In genomic region chr7:116954443-116954838, GRCh38 we compare ENCODE assay signal across 8 cellular contexts. TPM values are rescaled to one million over a fixed set of nuclear protein-coding genes. Genes with fewer than 3 reads are reported as not detected.
DNase-seq lines count a peak whose midpoint lies in the region; FAIRE-seq and TF ChIP-seq lines count a peak whose summit lies in the region.

No MANE protein-coding gene starts in this region.

- no peaks in the 10 kb centered on the region for H4K20me1 ChIP-seq in Karpas-422 (ENCODE audit: insufficient read depth, low read depth, low read length)

- H3K9me2 ChIP-seq in Karpas-422 (replicated peaks; ENCODE audit: insufficient read depth, low read length), result no peaks in the 10 kb centered on the region

- H2AFZ ChIP-seq in Karpas-422 (ENCODE audit: low read length), result peak overlapping the region; percentile 83; the same call in 1 of the 2 replicates

- H3K36me3 ChIP-seq in ES-I3 (ENCODE audit: insufficient read depth, low read length) (no peaks in the 10 kb centered on the region), Karpas-422 (ENCODE audit: insufficient read depth, low read length) (no peaks in the 10 kb centered on the region), neutrophil (no peaks in the 10 kb centered on the region)
- no peaks in the 10 kb centered on the region for H3K36me3 ChIP-seq in effector memory CD4-positive, alpha-beta T cell (ENCODE audit: control insufficient read depth, insufficient read depth, low read length)

- H3K9me3 ChIP-seq in ES-I3 (ENCODE audit: control insufficient read depth, insufficient read depth, low read length) (no peaks in the 10 kb centered on the region), Karpas-422 (ENCODE audit: low read length) (no peaks in the 10 kb centered on the region), neutrophil (no peaks in the 10 kb centered on the region)
- no peaks in the 10 kb centered on the region for H3K9me3 ChIP-seq in effector memory CD4-positive, alpha-beta T cell (ENCODE audit: control insufficient read depth, low read length)

- H3K27me3 ChIP-seq in Karpas-422 (ENCODE audit: low read length) (no peaks in the 10 kb centered on the region), neutrophil (peaks cover 4% of the 10 kb centered on the region)
- no peaks in the 10 kb centered on the region for H3K27me3 ChIP-seq in effector memory CD4-positive, alpha-beta T cell (replicated peaks; ENCODE audit: control insufficient read depth, insufficient read depth, low read length, poor library complexity, severe bottlenecking)

- FAIRE-seq in frontal cortex (lab: Jason Lieb, UNC), result no peak

- H3K9ac ChIP-seq in ES-I3 (ENCODE audit: low read depth, low read length) (peak overlapping the region; percentile 88), Karpas-422 (ENCODE audit: low read length) (peak overlapping the region; percentile 70)

- TF ChIP-seq CTCF in neutrophil (IDR thresholded peaks at IDR 0.05), result no peak

- H3K79me2 ChIP-seq in Karpas-422 (ENCODE audit: low read length), result no peaks in the 10 kb centered on the region

- peak overlapping the region; percentile 72 for H3K4me3 ChIP-seq in Karpas-422 (ENCODE audit: low read length)
- H3K4me3 ChIP-seq in effector memory CD4-positive, alpha-beta T cell (ENCODE audit: insufficient read depth, low read depth, low read length, poor library complexity, severe bottlenecking), result peak overlapping the region; percentile 78
- peak overlapping the region; percentile 62 to 66 for H3K4me3 ChIP-seq in neutrophil (ENCODE audit: low read depth in 1 of 2, low read length in 1 of 2)

- DNase-seq in Karpas-422 (no peak), NCI-H146 treated with DMSO at 0.1 percent for 48 hours (lab: John Stamatoyannopoulos, UW; ENCODE audit: unreplicated experiment) (no peak), frontal cortex (ENCODE audit: low spot score in 2 of 2) (no peak), GOT3 (lab: John Stamatoyannopoulos, UW) (no peak), epidermal melanocyte (ENCODE audit: insufficient read length, low spot score) (no peak)
- DNase-seq in effector memory CD4-positive, alpha-beta T cell, result no peak

- peak overlapping the region; percentile 77 for H3K4me2 ChIP-seq in Karpas-422 (ENCODE audit: low read depth, low read length, poor library complexity, severe bottlenecking)

- no peak overlapping the region for H3K27ac ChIP-seq in Karpas-422 (ENCODE audit: low read length)
- peak overlapping the region; percentile 50 for H3K27ac ChIP-seq in effector memory CD4-positive, alpha-beta T cell (ENCODE audit: insufficient read depth, low read length, poor library complexity, severe bottlenecking)
- no peak overlapping the region for H3K27ac ChIP-seq in neutrophil

- H3K4me1 ChIP-seq in ES-I3 (ENCODE audit: insufficient read depth, low read length), result no peaks in the 10 kb centered on the region
- peaks cover 11% of the 10 kb centered on the region for H3K4me1 ChIP-seq in Karpas-422 (ENCODE audit: low read length)
- H3K4me1 ChIP-seq in effector memory CD4-positive, alpha-beta T cell (ENCODE audit: control insufficient read depth, insufficient read depth, low read length, poor library complexity, severe bottlenecking), result peaks cover 7% of the 10 kb centered on the region
- peaks cover 16 to 23% of the 10 kb centered on the region in 2 experiments for H3K4me1 ChIP-seq in neutrophil (ENCODE audit: control insufficient read depth in 1 of 2, insufficient read depth in 1 of 2, low read depth in 1 of 2, low read length in 1 of 2)

RNA-seq across cellular contexts. Expression of gene ST7, which starts 1.1 kb away (rescaled TPM):
- total RNA-seq in Karpas-422 (2014; rRNA removed; shearing (Covaris generic); ENCODE audit: low replicate concordance), result 2.8 and 4.6 TPM in 2 replicates
- 69.7 TPM for total RNA-seq in frontal cortex

Comparison
In these comparisons a context has a peak if more than half of its experiments do, and no peak if none do; other contexts are left out.
1. RNA of gene ST7, which starts 1.1 kb away (total RNA-seq): 69.7 TPM in frontal cortex (single experiment); 2.8 to 4.6 TPM in Karpas-422; every median in the first group is over 10 times any median in the second.
2. Peak in every context shown above with its lines, with median percentiles within 50 percentile points of each other: H3K4me3 ChIP-seq.